Comparison of ENCODE assay signal across 24 cellular contexts in genomic region chr3:17260257-17260656, GRCh38.
DNase-seq lines count a peak whose midpoint lies in the region; ATAC-seq, FAIRE-seq and TF ChIP-seq lines count a peak whose summit lies in the region.
"Had no signal": no experiment of that assay in that cellular context is flagged by ENCODE, and none has a peak within 500 bp of the region (broad histone marks: within the 10 kb centered on the region; RNA-seq: fewer than 3 reads in every experiment).

No MANE protein-coding gene starts in this region.

- no peaks in the 10 kb centered on the region for H3K4me1 ChIP-seq in CD8-positive, alpha-beta T cell (ENCODE audit: insufficient read depth, low read length)
- H3K4me1 ChIP-seq: A549, BLaER1 had no signal

- H3K27me3 Mint-ChIP-seq in CD8-positive, alpha-beta T cell (ENCODE audit: low read depth): no peaks in the 10 kb centered on the region
- no peaks in the 10 kb centered on the region for H3K27me3 Mint-ChIP-seq in T-helper 17 cell
- H3K27me3 Mint-ChIP-seq in effector memory CD8-positive, alpha-beta T cell: no peaks in the 10 kb centered on the region
- H3K27me3 Mint-ChIP-seq in WTC11 (ENCODE audit: low read depth): no peaks in the 10 kb centered on the region
- H3K27me3 Mint-ChIP-seq: CD4-positive, CD25-positive, alpha-beta regulatory T cell; CD8-positive, alpha-beta memory T cell had no signal

- no peaks in the 10 kb centered on the region for H3K9me3 ChIP-seq in CD8-positive, alpha-beta T cell (ENCODE audit: low read length)
- no peaks in the 10 kb centered on the region for H3K9me3 ChIP-seq in T-helper 17 cell (ENCODE audit: control insufficient read depth, low read length, poor library complexity, severe bottlenecking)
- H3K9me3 ChIP-seq: A549, BLaER1 had no signal

- no peak for ATAC-seq in CD8-positive, alpha-beta T cell
- ATAC-seq in T-helper 17 cell (no peak), WTC11 (no peak), GM19455 (IDR thresholded peaks at IDR 0.05; ENCODE audit: unreplicated experiment) (no peak)
- ATAC-seq in effector memory CD8-positive, alpha-beta T cell (replicated peaks): no peak
- ATAC-seq in stimulated activated effector memory CD8-positive, alpha-beta T cell treated with anti-CD3 and anti-CD28 coated beads, Interleukin-12 subunit alpha, Interleukin-12 subunit beta, amount 100 ng/mL, for 72 hours: no peak
- ATAC-seq: A549, GM23338, HCT116 had no signal

- POLR2A ChIA-PET in CD8-positive, alpha-beta T cell (lab: Charles Lee): no interaction called here
- POLR2A ChIA-PET in WTC11 (lab: Charles Lee): no interaction called here

- intact Hi-C loops in CD8-positive, alpha-beta T cell (cut with DNase I, micrococcal nuclease): loop anchor here in 1 of 2 experiments (1.0 kb wide), 1 partner anchor 581 kb away; no protein-coding TSS in a partner anchor

- TF ChIP-seq CTCF in CD8-positive, alpha-beta T cell (IDR thresholded peaks at IDR 0.05): no peak
- TF ChIP-seq CTCF in WTC11 (IDR thresholded peaks at IDR 0.05): no peak

- no peak for FAIRE-seq in RCC 7860 (lab: Jason Lieb, UNC)
- FAIRE-seq: A549, D721Med, GM18507 had no signal

- no peak for DNase-seq in CD8-positive, alpha-beta T cell
- DNase-seq in T-helper 17 cell (no peak), WTC11 (ENCODE audit: low spot score) (no peak), RCC 7860 (ENCODE audit: low spot score) (no peak)
- DNase-seq in effector memory CD8-positive, alpha-beta T cell: no peak
- DNase-seq in stimulated activated effector memory CD8-positive, alpha-beta T cell treated with anti-CD3 and anti-CD28 coated beads, Interleukin-12 subunit alpha, Interleukin-12 subunit beta, amount 100 ng/mL, for 72 hours (ENCODE audit: low spot score in 2 of 2): no peak
- DNase-seq in stimulated activated CD4-positive, alpha-beta T cell treated with anti-CD3 and anti-CD28 coated beads, Interleukin-4, amount 100 ng/mL, for 24 hours: no peak
- DNase-seq: 8988T; ACHN; CD4-positive, CD25-positive, alpha-beta regulatory T cell; CD8-positive, alpha-beta memory T cell; DMS 273 treated with DMSO at 0.1 percent for 48 hours; DMS79; EL; GF-D8; H9 had no signal

- H3K4me3 ChIP-seq in CD8-positive, alpha-beta T cell (ENCODE audit: low read depth, low read length): no peak overlapping the region
- H3K4me3 ChIP-seq: A549, BLaER1, GM23338 had no signal

- peaks cover 2% of the 10 kb centered on the region for H3K4me1 Mint-ChIP-seq in CD8-positive, alpha-beta T cell (ENCODE audit: low read depth)
- H3K4me1 Mint-ChIP-seq in T-helper 17 cell (peaks cover 4% of the 10 kb centered on the region), WTC11 (peaks cover 4% of the 10 kb centered on the region; the same call in 1 of the 2 replicates)
- H3K4me1 Mint-ChIP-seq in effector memory CD8-positive, alpha-beta T cell (ENCODE audit: low read depth in 2 of 2): no peaks in the 10 kb centered on the region
- H3K4me1 Mint-ChIP-seq in stimulated activated effector memory CD8-positive, alpha-beta T cell treated with anti-CD3 and anti-CD28 coated beads, Interleukin-12 subunit alpha, Interleukin-12 subunit beta, amount 100 ng/mL, for 72 hours: no peaks in the 10 kb centered on the region
- H3K4me1 Mint-ChIP-seq: CD4-positive, CD25-positive, alpha-beta regulatory T cell; CD8-positive, alpha-beta memory T cell had no signal

- no peak overlapping the region for H3K27ac ChIP-seq in CD8-positive, alpha-beta T cell (ENCODE audit: low read depth, low read length)
- H3K27ac ChIP-seq: A549, BLaER1, C4-2B had no signal

- no peak overlapping the region for H3K4me3 Mint-ChIP-seq in CD8-positive, alpha-beta T cell
- H3K4me3 Mint-ChIP-seq in T-helper 17 cell (no peak overlapping the region), WTC11 (no peak overlapping the region)
- no peak overlapping the region for H3K4me3 Mint-ChIP-seq in effector memory CD8-positive, alpha-beta T cell
- no peak overlapping the region for H3K4me3 Mint-ChIP-seq in stimulated activated effector memory CD8-positive, alpha-beta T cell treated with anti-CD3 and anti-CD28 coated beads, Interleukin-12 subunit alpha, Interleukin-12 subunit beta, amount 100 ng/mL, for 72 hours
- H3K4me3 Mint-ChIP-seq: CD4-positive, CD25-positive, alpha-beta regulatory T cell; CD8-positive, alpha-beta memory T cell; GM23338; H9 had no signal

- H3K36me3 Mint-ChIP-seq in CD8-positive, alpha-beta T cell: no peaks in the 10 kb centered on the region
- H3K36me3 Mint-ChIP-seq in T-helper 17 cell (ENCODE audit: low read depth) (peaks cover 4% of the 10 kb centered on the region), WTC11 (no peaks in the 10 kb centered on the region)
- no peaks in the 10 kb centered on the region for H3K36me3 Mint-ChIP-seq in effector memory CD8-positive, alpha-beta T cell (ENCODE audit: insufficient read depth)
- no peaks in the 10 kb centered on the region for H3K36me3 Mint-ChIP-seq in stimulated activated effector memory CD8-positive, alpha-beta T cell treated with anti-CD3 and anti-CD28 coated beads, Interleukin-12 subunit alpha, Interleukin-12 subunit beta, amount 100 ng/mL, for 72 hours
- H3K36me3 Mint-ChIP-seq: CD4-positive, CD25-positive, alpha-beta regulatory T cell had no signal

- CTCF ChIA-PET in CD8-positive, alpha-beta T cell (lab: Charles Lee): interaction anchor here (0.9 to 1.4 kb wide), 5 partner anchors 9 to 659 kb away, joined by 3 to 11 read pairs (median 4); no protein-coding TSS in a partner anchor
- CTCF ChIA-PET in WTC11 (lab: Charles Lee): interaction anchor here (1.1 to 1.3 kb wide), 2 partner anchors 153 to 581 kb away, joined by 5 read pairs; no protein-coding TSS in a partner anchor

- H3K9me3 Mint-ChIP-seq in CD8-positive, alpha-beta T cell: no peaks in the 10 kb centered on the region
- no peaks in the 10 kb centered on the region for H3K9me3 Mint-ChIP-seq in effector memory CD8-positive, alpha-beta T cell
- no peaks in the 10 kb centered on the region for H3K9me3 Mint-ChIP-seq in stimulated activated effector memory CD8-positive, alpha-beta T cell treated with anti-CD3 and anti-CD28 coated beads, Interleukin-12 subunit alpha, Interleukin-12 subunit beta, amount 100 ng/mL, for 72 hours
- no peaks in the 10 kb centered on the region for H3K9me3 Mint-ChIP-seq in WTC11
- H3K9me3 Mint-ChIP-seq: CD4-positive, CD25-positive, alpha-beta regulatory T cell; CD8-positive, alpha-beta memory T cell; GM23338; H9 had no signal

- H3K36me3 ChIP-seq in CD8-positive, alpha-beta T cell (ENCODE audit: insufficient read depth, low read length): no peaks in the 10 kb centered on the region

- peak overlapping the region; percentile 14 for H3K27ac Mint-ChIP-seq in CD8-positive, alpha-beta T cell
- peak overlapping the region; percentile 32 for H3K27ac Mint-ChIP-seq in T-helper 17 cell
- peak overlapping the region; percentile 20 to 50 for H3K27ac Mint-ChIP-seq in effector memory CD8-positive, alpha-beta T cell
- H3K27ac Mint-ChIP-seq in stimulated activated effector memory CD8-positive, alpha-beta T cell treated with anti-CD3 and anti-CD28 coated beads, Interleukin-12 subunit alpha, Interleukin-12 subunit beta, amount 100 ng/mL, for 72 hours: peak overlapping the region; percentile 73
- H3K27ac Mint-ChIP-seq in WTC11: no peak overlapping the region
- H3K27ac Mint-ChIP-seq: CD4-positive, CD25-positive, alpha-beta regulatory T cell; GM23338 had no signal

- no peaks in the 10 kb centered on the region for H3K27me3 ChIP-seq in CD8-positive, alpha-beta T cell (ENCODE audit: insufficient read depth, low read length)
- H3K27me3 ChIP-seq: BLaER1 had no signal

TF ChIP-seq in WTC11, 78 proteins besides CTCF, POLR2A, EP300 and RAD21 (continues in another document):
- TF ChIP-seq MYBL2 (CRISPR knock-in tag; IDR thresholded peaks at IDR 0.05): no peak
- TF ChIP-seq ZBTB43 (CRISPR knock-in tag; IDR thresholded peaks at IDR 0.05): no peak
- no peak for TF ChIP-seq RORB (CRISPR knock-in tag; IDR thresholded peaks at IDR 0.05)
- TF ChIP-seq ZNF512 (CRISPR knock-in tag; IDR thresholded peaks at IDR 0.05; ENCODE audit: borderline replicate concordance): no peak
- no peak for TF ChIP-seq ATF2 (CRISPR knock-in tag; IDR thresholded peaks at IDR 0.05; ENCODE audit: borderline replicate concordance, low read depth)
